Comparison of ENCODE assay signal across 16 cellular contexts in the genomic region with DNA sequence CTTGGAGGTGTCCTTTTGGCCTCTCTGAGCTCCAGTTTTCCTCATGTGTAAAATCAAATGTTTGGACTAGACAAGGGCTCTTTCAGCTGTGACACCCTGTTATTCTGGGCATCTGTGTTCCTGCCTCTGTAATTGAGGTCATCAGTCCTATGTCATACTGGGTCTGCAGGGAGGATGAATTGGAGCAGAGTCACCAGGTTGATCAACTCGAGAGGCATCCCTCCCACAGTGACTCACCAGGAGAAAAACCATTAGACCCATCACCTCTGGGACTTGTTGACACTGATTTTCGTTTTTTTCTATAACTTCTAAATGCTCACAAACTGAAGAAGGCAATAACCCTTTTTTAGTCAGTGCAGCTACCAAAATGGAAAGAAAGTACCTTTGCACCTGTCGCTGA.
DNase-seq lines count a peak whose midpoint lies in the region; ATAC-seq and TF ChIP-seq lines count a peak whose summit lies in the region.
"Had no signal": no experiment of that assay in that cellular context is flagged by ENCODE, and none has a peak within 500 bp of the region (broad histone marks: within the 10 kb centered on the region; RNA-seq: fewer than 3 reads in every experiment).

No MANE protein-coding gene starts in this region.

- H3K27me3 ChIP-seq in brain microvascular endothelial cell (replicated peaks), result no peaks in the 10 kb centered on the region
- H3K27me3 ChIP-seq in neural progenitor cell, result no peaks in the 10 kb centered on the region
- H3K27me3 ChIP-seq: BE2C had no signal

- H3K4me3 Mint-ChIP-seq in neural progenitor cell, result no peak overlapping the region
- H3K4me3 Mint-ChIP-seq: activated CD8-positive, alpha-beta T cell treated with anti-CD3 and anti-CD28 coated beads, Interleukin-2, amount 10 ng/mL, durations not matched to agents 7 days and 5 days; stimulated activated naive CD8-positive, alpha-beta T cell treated with anti-CD3 and anti-CD28 coated beads, Interleukin-15, Interleukin-2, amounts not matched to agents 100 ng/mL and 50 ng/mL, for 24 hours had no signal

- H3K27me3 Mint-ChIP-seq in neural progenitor cell (ENCODE audit: insufficient read depth, low read depth), result no peaks in the 10 kb centered on the region
- H3K27me3 Mint-ChIP-seq: stimulated activated naive CD8-positive, alpha-beta T cell treated with anti-CD3 and anti-CD28 coated beads, Interleukin-15, Interleukin-2, amounts not matched to agents 100 ng/mL and 50 ng/mL, for 24 hours had no signal

- H3K9me3 Mint-ChIP-seq in neural progenitor cell, result no peaks in the 10 kb centered on the region
- H3K9me3 Mint-ChIP-seq: stimulated activated naive CD8-positive, alpha-beta T cell treated with anti-CD3 and anti-CD28 coated beads, Interleukin-15, Interleukin-2, amounts not matched to agents 100 ng/mL and 50 ng/mL, for 24 hours had no signal

- DNase-seq in Daoy (ENCODE audit: low read depth), result peak; percentile 64
- DNase-seq in M059J (ENCODE audit: low read depth), result peak; percentile 90
- DNase-seq in brain microvascular endothelial cell, result peak; percentile 20
- no peak for DNase-seq in neural progenitor cell (ENCODE audit: low spot score)
- no peak for DNase-seq in SW480 (ENCODE audit: low spot score)
- DNase-seq in substantia nigra (lab: John Stamatoyannopoulos, UW), result no peak
- DNase-seq in DMS79 treated with DMSO at 0.1 percent for 48 hours (lab: John Stamatoyannopoulos, UW), result no peak
- DNase-seq: activated CD8-positive, alpha-beta T cell treated with anti-CD3 and anti-CD28 coated beads, Interleukin-2, amount 10 ng/mL, durations not matched to agents 7 days and 5 days; activated gamma-delta T cell treated with Interleukin-2 at 50 U/mL for 16 hours; BE2C; DMS153; mesenchymal stem cell; MV-4-11; NCI-H82 had no signal

- no peak overlapping the region for H2AFZ ChIP-seq in neural progenitor cell (replicated peaks)

- no peak for ATAC-seq in HG03196 (IDR thresholded peaks at IDR 0.05; ENCODE audit: unreplicated experiment)
- ATAC-seq: activated CD8-positive, alpha-beta T cell treated with anti-CD3 and anti-CD28 coated beads, Interleukin-2, amount 10 ng/mL, durations not matched to agents 7 days and 5 days had no signal

- TF ChIP-seq CTCF in brain microvascular endothelial cell (IDR thresholded peaks at IDR 0.05; ENCODE audit: low read depth, low read length, missing control alignments) (no peak), neural progenitor cell (IDR thresholded peaks at IDR 0.05) (no peak)

- H3K4me1 Mint-ChIP-seq in neural progenitor cell, result peaks cover 8% of the 10 kb centered on the region

- no peaks in the 10 kb centered on the region for H3K79me2 ChIP-seq in neural progenitor cell (ENCODE audit: low read depth)

- H3K36me3 Mint-ChIP-seq in neural progenitor cell, result peaks cover 18% of the 10 kb centered on the region

- H3K36me3 ChIP-seq in brain microvascular endothelial cell (replicated peaks), result no peaks in the 10 kb centered on the region
- H3K36me3 ChIP-seq in neural progenitor cell, result no peaks in the 10 kb centered on the region
- H3K36me3 ChIP-seq: BE2C had no signal

- in situ Hi-C loops in brain microvascular endothelial cell (cut with HindIII; ENCODE audit: low pct_ligation_motif_present, low sequenced_read_pairs), result no loop called here

- H3K4me1 ChIP-seq in neural progenitor cell, result peaks cover 20% of the 10 kb centered on the region
- H3K4me1 ChIP-seq: BE2C had no signal

- H3K4me2 ChIP-seq in neural progenitor cell, result no peak overlapping the region

- peak overlapping the region; percentile 70 for H3K27ac Mint-ChIP-seq in neural progenitor cell
- H3K27ac Mint-ChIP-seq: activated CD8-positive, alpha-beta T cell treated with anti-CD3 and anti-CD28 coated beads, Interleukin-2, amount 10 ng/mL, durations not matched to agents 7 days and 5 days; stimulated activated naive CD8-positive, alpha-beta T cell treated with anti-CD3 and anti-CD28 coated beads, Interleukin-15, Interleukin-2, amounts not matched to agents 100 ng/mL and 50 ng/mL, for 24 hours had no signal

- no peaks in the 10 kb centered on the region for H3K9me3 ChIP-seq in neural progenitor cell (ENCODE audit: low read depth)
- H3K9me3 ChIP-seq: BE2C had no signal

- no peaks in the 10 kb centered on the region for H4K20me1 ChIP-seq in neural progenitor cell (ENCODE audit: low read depth)

- H3K4me3 ChIP-seq in brain microvascular endothelial cell (ENCODE audit: low read depth, low read length) (no peak overlapping the region), neural progenitor cell (no peak overlapping the region)

- no peak overlapping the region for H3K9ac ChIP-seq in neural progenitor cell

- H3K27ac ChIP-seq in brain microvascular endothelial cell (no peak overlapping the region), neural progenitor cell (no peak overlapping the region), substantia nigra (ENCODE audit: low read depth, low read length, poor library complexity, severe bottlenecking) (no peak overlapping the region)

- H3F3A ChIP-seq in neural progenitor cell (ENCODE audit: low read depth), result no peaks in the 10 kb centered on the region

Comparison
In these comparisons a context has a peak if more than half of its experiments do, and no peak if none do; other contexts are left out.
1. DNase-seq: peak in Daoy (single experiment), M059J (single experiment) and brain microvascular endothelial cell (single experiment); none in neural progenitor cell (single experiment), SW480 (single experiment), substantia nigra (0 of 49) and DMS79 treated with DMSO at 0.1 percent for 48 hours (single experiment).